8 cellular contexts compared by ENCODE assay signal in the genomic region with DNA sequence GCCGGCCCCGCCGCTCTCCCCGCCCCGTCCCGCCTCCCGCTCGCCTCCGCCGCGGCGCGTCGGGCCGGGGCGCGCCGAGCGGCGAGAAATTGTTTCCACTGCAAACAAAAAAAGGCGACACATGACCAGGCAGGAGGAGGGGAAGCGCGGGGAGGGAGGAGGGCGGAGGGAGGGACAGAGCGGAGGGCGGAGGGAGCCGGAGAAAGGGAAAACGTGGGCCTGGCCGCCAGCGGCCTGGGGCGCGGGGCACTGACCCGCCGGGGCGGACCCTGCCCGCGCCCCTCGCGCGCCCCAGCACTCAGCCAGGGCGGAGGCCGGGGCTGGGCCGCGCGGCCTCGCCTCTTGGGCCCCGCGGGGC. TPM values are rescaled to one million over a fixed set of nuclear protein-coding genes. Genes with fewer than 3 reads are reported as not detected.
DNase-seq lines count a peak whose midpoint lies in the region; ATAC-seq and TF ChIP-seq lines count a peak whose summit lies in the region.

A gene with protein sequence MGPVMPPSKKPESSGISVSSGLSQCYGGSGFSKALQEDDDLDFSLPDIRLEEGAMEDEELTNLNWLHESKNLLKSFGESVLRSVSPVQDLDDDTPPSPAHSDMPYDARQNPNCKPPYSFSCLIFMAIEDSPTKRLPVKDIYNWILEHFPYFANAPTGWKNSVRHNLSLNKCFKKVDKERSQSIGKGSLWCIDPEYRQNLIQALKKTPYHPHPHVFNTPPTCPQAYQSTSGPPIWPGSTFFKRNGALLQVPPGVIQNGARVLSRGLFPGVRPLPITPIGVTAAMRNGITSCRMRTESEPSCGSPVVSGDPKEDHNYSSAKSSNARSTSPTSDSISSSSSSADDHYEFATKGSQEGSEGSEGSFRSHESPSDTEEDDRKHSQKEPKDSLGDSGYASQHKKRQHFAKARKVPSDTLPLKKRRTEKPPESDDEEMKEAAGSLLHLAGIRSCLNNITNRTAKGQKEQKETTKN (minus strand): TSS at position 123 of the 358 bp plus-strand sequence. CDS start 4,757 bp downstream, outside the sequence.

- ATAC-seq in DND-41 (ENCODE audit: insufficient read depth, low read depth) (peak; percentile 55), GM23338 (peak; percentile 51)

- 0 out of 2 replicates have a peak, but pooled peaks have one; percentile 33 for TF ChIP-seq POLR2A in Raji (IDR thresholded peaks at IDR 0.05; ENCODE audit: insufficient read depth, low read depth, low read length)

- H3K4me1 Mint-ChIP-seq in GM23338, result peaks cover 53% of the 10 kb centered on the region
- H3K4me1 Mint-ChIP-seq in nephron progenitor cell, result peaks cover 34% of the 10 kb centered on the region
- peaks cover 63% of the 10 kb centered on the region for H3K4me1 Mint-ChIP-seq in stimulated activated naive CD8-positive, alpha-beta T cell treated with anti-CD3 and anti-CD28 coated beads, Interleukin-15, Interleukin-2, amounts not matched to agents 100 ng/mL and 50 ng/mL, for 24 hours (ENCODE audit: low read depth)

- H3K4me3 ChIP-seq in DND-41 (ENCODE audit: low read depth in 1 of 2, low read length in 2 of 2), result peak within 1 kb of the TSS; percentile 72 to 91
- H3K4me3 ChIP-seq in GM23338, result peak within 1 kb of the TSS; percentile 98
- peak within 1 kb of the TSS; percentile 76 for H3K4me3 ChIP-seq in fibroblast of the aortic adventitia (ENCODE audit: low read depth, low read length)

- H3K9me3 Mint-ChIP-seq in GM23338 (peaks cover 3% of the 10 kb centered on the region), nephron progenitor cell (peaks cover 9% of the 10 kb centered on the region)
- H3K9me3 Mint-ChIP-seq in stimulated activated naive CD8-positive, alpha-beta T cell treated with anti-CD3 and anti-CD28 coated beads, Interleukin-15, Interleukin-2, amounts not matched to agents 100 ng/mL and 50 ng/mL, for 24 hours, result no peaks in the 10 kb centered on the region

- peaks cover 68% of the 10 kb centered on the region for H3K79me2 ChIP-seq in DND-41 (ENCODE audit: insufficient read depth, low read length)
- peaks cover 89% of the 10 kb centered on the region for H3K79me2 ChIP-seq in GM23338 (replicated peaks; ENCODE audit: insufficient read depth)

- DNase-seq in DND-41 (peak; percentile 91), GM23338 (ENCODE audit: low spot score) (peak; percentile 91), LHCN-M2 (ENCODE audit: low read depth) (peak; percentile 87), fibroblast of the aortic adventitia (ENCODE audit: low read depth) (peak; percentile 86), nephron progenitor cell (peak; percentile 84)
- peak; percentile 80 for DNase-seq in activated effector memory CD4-positive, alpha-beta T cell treated with Interleukin-2 at 50 U/mL for 16 hours

- H3K4me3 Mint-ChIP-seq in GM23338, result peak within 1 kb of the TSS; percentile 86
- H3K4me3 Mint-ChIP-seq in nephron progenitor cell, result peak within 1 kb of the TSS; percentile 95
- H3K4me3 Mint-ChIP-seq in stimulated activated naive CD8-positive, alpha-beta T cell treated with anti-CD3 and anti-CD28 coated beads, Interleukin-15, Interleukin-2, amounts not matched to agents 100 ng/mL and 50 ng/mL, for 24 hours, result peak within 1 kb of the TSS; percentile 92

- peak within 1 kb of the TSS; percentile 81 for H3K4me2 ChIP-seq in DND-41 (ENCODE audit: insufficient read depth, low read length)
- H3K4me2 ChIP-seq in GM23338, result peak within 1 kb of the TSS; percentile 96

- H3K9me2 ChIP-seq in GM23338 (ENCODE audit: insufficient read depth), result no peaks in the 10 kb centered on the region

- no peaks in the 10 kb centered on the region for H3K9me3 ChIP-seq in DND-41 (ENCODE audit: insufficient read depth, low read length, severe bottlenecking)

- peaks cover 59% of the 10 kb centered on the region for H3K36me3 Mint-ChIP-seq in GM23338 (ENCODE audit: low read depth)
- H3K36me3 Mint-ChIP-seq in nephron progenitor cell (ENCODE audit: low read depth), result peaks cover 14% of the 10 kb centered on the region
- peaks cover 33% of the 10 kb centered on the region for H3K36me3 Mint-ChIP-seq in stimulated activated naive CD8-positive, alpha-beta T cell treated with anti-CD3 and anti-CD28 coated beads, Interleukin-15, Interleukin-2, amounts not matched to agents 100 ng/mL and 50 ng/mL, for 24 hours (ENCODE audit: low read depth)

- peak within 1 kb of the TSS; percentile 97 for H3K9ac ChIP-seq in DND-41 (ENCODE audit: low read depth, low read length)

- H3K27ac ChIP-seq in DND-41 (ENCODE audit: low read length) (peak within 1 kb of the TSS; percentile 82), GM23338 (ENCODE audit: low read depth) (peak within 1 kb of the TSS; percentile 94)

- H3K4me1 ChIP-seq in DND-41 (ENCODE audit: insufficient read depth, low read length) (peaks cover 55% of the 10 kb centered on the region), GM23338 (ENCODE audit: insufficient read depth) (peaks cover 49% of the 10 kb centered on the region)

- H3K36me3 ChIP-seq in DND-41 (ENCODE audit: insufficient read depth, low read length) (peaks cover 28% of the 10 kb centered on the region), GM23338 (ENCODE audit: insufficient read depth) (peaks cover 6% of the 10 kb centered on the region)

- TF ChIP-seq CTCF in DND-41 (IDR thresholded peaks at IDR 0.05; ENCODE audit: borderline replicate concordance, extremely low read depth, low read length, poor library complexity, severe bottlenecking) (no peak), GM23338 (conservative IDR thresholded peaks at IDR 0.05; ENCODE audit: low read depth in 2 of 2) (no peak), fibroblast of the aortic adventitia (IDR thresholded peaks at IDR 0.05; ENCODE audit: insufficient read depth, low read length) (no peak), nephron progenitor cell (IDR thresholded peaks at IDR 0.05) (no peak)

- H3F3A ChIP-seq in GM23338 (replicated peaks; ENCODE audit: low read depth), result 0 out of 2 replicates have a peak, but pooled peaks cover 19% of the 10 kb centered on the region

- H4K20me1 ChIP-seq in DND-41 (ENCODE audit: insufficient read depth, low read length) (peaks cover 9% of the 10 kb centered on the region; the same call in 1 of the 2 replicates), GM23338 (replicated peaks; ENCODE audit: insufficient read depth) (peaks cover 29% of the 10 kb centered on the region)

- H3K27ac Mint-ChIP-seq in GM23338 (peak within 1 kb of the TSS; percentile 95), nephron progenitor cell (peak within 1 kb of the TSS; percentile 11)
- H3K27ac Mint-ChIP-seq in stimulated activated naive CD8-positive, alpha-beta T cell treated with anti-CD3 and anti-CD28 coated beads, Interleukin-15, Interleukin-2, amounts not matched to agents 100 ng/mL and 50 ng/mL, for 24 hours, result peak within 1 kb of the TSS; percentile 95

- peak within 1 kb of the TSS; percentile 76 for H2AFZ ChIP-seq in DND-41 (ENCODE audit: low read depth, low read length)
- H2AFZ ChIP-seq in GM23338, result no peak within 1 kb of the TSS

- H3K27me3 ChIP-seq in DND-41 (ENCODE audit: insufficient read depth, low read length, poor library complexity) (no peaks in the 10 kb centered on the region), GM23338 (ENCODE audit: insufficient read depth) (no peaks in the 10 kb centered on the region)

- H3K27me3 Mint-ChIP-seq in GM23338 (ENCODE audit: insufficient read depth, low read depth, poor library complexity) (peaks cover 17% of the 10 kb centered on the region), nephron progenitor cell (ENCODE audit: low read depth, poor library complexity) (peaks cover 13% of the 10 kb centered on the region)
- H3K27me3 Mint-ChIP-seq in stimulated activated naive CD8-positive, alpha-beta T cell treated with anti-CD3 and anti-CD28 coated beads, Interleukin-15, Interleukin-2, amounts not matched to agents 100 ng/mL and 50 ng/mL, for 24 hours, result no peaks in the 10 kb centered on the region

TF ChIP-seq in GM23338, 12 proteins besides CTCF, POLR2A, EP300 and RAD21 (continues in another document):
- TF ChIP-seq NANOG (IDR thresholded peaks at IDR 0.05; ENCODE audit: borderline replicate concordance), result no peak

RNA-seq across cellular contexts. Expression of the gene that starts here (rescaled TPM):
- 149 and 167 TPM in 2 replicates for total RNA-seq in GM23338 (2014; rRNA removed; shearing (Covaris generic))
- polyA plus RNA-seq in GM23338 (2016; fragmentation: Nextera tagmentation; extraction: Ambion mirVana), result 88.3 and 98.9 TPM in 2 replicates
- total RNA-seq in LHCN-M2 (2014; rRNA removed), result 16.4 and 21.0 TPM in 2 replicates
- 13.0 TPM for polyA plus RNA-seq in LHCN-M2 (2012)
- total RNA-seq in fibroblast of the aortic adventitia (ENCODE audit: low replicate concordance), result 35.3 and 39.4 TPM in 2 replicates

Comparison
In these comparisons a context has a peak if more than half of its experiments do, and no peak if none do; other contexts are left out.
1. Peak in every context shown above with its lines: DNase-seq, ATAC-seq, H3K4me3 ChIP-seq and H3K27ac ChIP-seq.
2. H3K27ac Mint-ChIP-seq: peak in every context shown above with its lines; median percentile 95 in GM23338; 95 in stimulated activated naive CD8-positive, alpha-beta T cell treated with anti-CD3 and anti-CD28 coated beads, Interleukin-15, Interleukin-2, amounts not matched to agents 100 ng/mL and 50 ng/mL, for 24 hours; 11 in nephron progenitor cell.